ENCODE assay signal across 8 cellular contexts in genomic region chr6:158559895-158560786, GRCh38. TPM values are rescaled to one million over a fixed set of nuclear protein-coding genes. Genes with fewer than 3 reads are reported as not detected.
DNase-seq lines count a peak whose midpoint lies in the region; ATAC-seq and FAIRE-seq lines count a peak whose summit lies in the region.

A gene with protein sequence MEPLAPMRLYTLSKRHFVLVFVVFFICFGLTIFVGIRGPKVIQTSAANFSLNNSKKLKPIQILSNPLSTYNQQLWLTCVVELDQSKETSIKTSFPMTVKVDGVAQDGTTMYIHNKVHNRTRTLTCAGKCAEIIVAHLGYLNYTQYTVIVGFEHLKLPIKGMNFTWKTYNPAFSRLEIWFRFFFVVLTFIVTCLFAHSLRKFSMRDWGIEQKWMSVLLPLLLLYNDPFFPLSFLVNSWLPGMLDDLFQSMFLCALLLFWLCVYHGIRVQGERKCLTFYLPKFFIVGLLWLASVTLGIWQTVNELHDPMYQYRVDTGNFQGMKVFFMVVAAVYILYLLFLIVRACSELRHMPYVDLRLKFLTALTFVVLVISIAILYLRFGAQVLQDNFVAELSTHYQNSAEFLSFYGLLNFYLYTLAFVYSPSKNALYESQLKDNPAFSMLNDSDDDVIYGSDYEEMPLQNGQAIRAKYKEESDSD (plus strand): TSS chr6:158560091. CDS start chr6:158560225, 134 bp downstream.

- under 1% methylated on average over 118 of the region's 118 CpGs for WGBS in HUES64

- DNase-seq in DMS 273 treated with DMSO at 0.1 percent for 48 hours (lab: John Stamatoyannopoulos, UW) (peak; percentile 49), RCC 7860 (ENCODE audit: low spot score) (peak; percentile 52), fibroblast of gingiva (ENCODE audit: low read depth) (peak; percentile 83)
- DNase-seq in activated T-helper 1 cell treated with anti-CD3 and anti-CD28 coated beads, Interleukin-12 subunit alpha, Interleukin-12 subunit beta, Interleukin-2, Interleukin-4 antibody, amounts not matched to agents 30 ng/mL and 10 ng/mL and 1 ng/mL, durations not matched to agents 14 hours and 24 hours and 36 hours (ENCODE audit: low spot score), result peak; percentile 84
- peak; percentile 79 to 90 (median 85) for DNase-seq in naive thymus-derived CD8-positive, alpha-beta T cell
- peak; percentile 73 to 87 (median 79) for DNase-seq in stimulated activated naive CD4-positive, alpha-beta T cell (lab: John Stamatoyannopoulos, UW)

- H3K27me3 Mint-ChIP-seq in activated T-helper 1 cell treated with anti-CD3 and anti-CD28 coated beads, Interleukin-12 subunit alpha, Interleukin-12 subunit beta, Interleukin-2, Interleukin-4 antibody, amounts not matched to agents 30 ng/mL and 10 ng/mL and 1 ng/mL, durations not matched to agents 14 hours and 24 hours and 36 hours (ENCODE audit: insufficient read depth), result peaks cover 3% of the 10 kb centered on the region
- H3K27me3 Mint-ChIP-seq in naive thymus-derived CD8-positive, alpha-beta T cell, result no peaks in the 10 kb centered on the region

- H3K4me3 Mint-ChIP-seq in activated T-helper 1 cell treated with anti-CD3 and anti-CD28 coated beads, Interleukin-12 subunit alpha, Interleukin-12 subunit beta, Interleukin-2, Interleukin-4 antibody, amounts not matched to agents 30 ng/mL and 10 ng/mL and 1 ng/mL, durations not matched to agents 14 hours and 24 hours and 36 hours, result peak within 1 kb of the TSS; percentile 97
- peak within 1 kb of the TSS; percentile 89 to 97 (median 94) for H3K4me3 Mint-ChIP-seq in naive thymus-derived CD8-positive, alpha-beta T cell

- intact Hi-C loops in activated T-helper 1 cell treated with anti-CD3 and anti-CD28 coated beads, Interleukin-12 subunit alpha, Interleukin-12 subunit beta, Interleukin-2, Interleukin-4 antibody, amounts not matched to agents 30 ng/mL and 10 ng/mL and 1 ng/mL, durations not matched to agents 14 hours and 24 hours and 36 hours (cut with micrococcal nuclease), result loop anchor here (1.0 to 5.0 kb wide), 8 partner anchors 23 to 392 kb away; partner anchors contain the start of genes EZR, GTF2H5 and SERAC1

- peaks cover 17% of the 10 kb centered on the region for H3K4me1 ChIP-seq in HUES64 (ENCODE audit: insufficient read depth, low read length)

- no peak for FAIRE-seq in RCC 7860 (lab: Jason Lieb, UNC)

- peak within 1 kb of the TSS; percentile 76 for H3K27ac ChIP-seq in HUES64 (ENCODE audit: low read depth, low read length)

- no peaks in the 10 kb centered on the region for H3K9me3 ChIP-seq in HUES64 (ENCODE audit: insufficient read depth, low read depth, low read length)

- H3K27me3 ChIP-seq in HUES64 (ENCODE audit: insufficient read depth, low read length), result no peaks in the 10 kb centered on the region

- peak within 1 kb of the TSS; percentile 88 for H3K9ac ChIP-seq in HUES64 (ENCODE audit: low read depth, low read length)

- H3K4me1 Mint-ChIP-seq in activated T-helper 1 cell treated with anti-CD3 and anti-CD28 coated beads, Interleukin-12 subunit alpha, Interleukin-12 subunit beta, Interleukin-2, Interleukin-4 antibody, amounts not matched to agents 30 ng/mL and 10 ng/mL and 1 ng/mL, durations not matched to agents 14 hours and 24 hours and 36 hours (ENCODE audit: low read depth), result peaks cover 32% of the 10 kb centered on the region
- peaks cover 20 to 50% (median 44%) of the 10 kb centered on the region in 4 donors for H3K4me1 Mint-ChIP-seq in naive thymus-derived CD8-positive, alpha-beta T cell

- H3K27ac Mint-ChIP-seq in activated T-helper 1 cell treated with anti-CD3 and anti-CD28 coated beads, Interleukin-12 subunit alpha, Interleukin-12 subunit beta, Interleukin-2, Interleukin-4 antibody, amounts not matched to agents 30 ng/mL and 10 ng/mL and 1 ng/mL, durations not matched to agents 14 hours and 24 hours and 36 hours, result peak within 1 kb of the TSS; percentile 95
- H3K27ac Mint-ChIP-seq in naive thymus-derived CD8-positive, alpha-beta T cell, result peak within 1 kb of the TSS; percentile 79 to 97 (median 94)

- POLR2A ChIA-PET in naive thymus-derived CD8-positive, alpha-beta T cell (lab: Charles Lee), result interaction anchor here (0.7 to 1.9 kb wide), 5 partner anchors 8 to 339 kb away, joined by 4 to 10 read pairs (median 4); no protein-coding TSS in a partner anchor

- ATAC-seq in GM21423 (IDR thresholded peaks at IDR 0.05; ENCODE audit: unreplicated experiment), result peak; percentile 87
- peak; percentile 90 to 91 for ATAC-seq in naive thymus-derived CD8-positive, alpha-beta T cell

- H3K36me3 ChIP-seq in HUES64 (ENCODE audit: insufficient read depth, low read length), result no peaks in the 10 kb centered on the region

- H3K4me3 ChIP-seq in HUES64 (ENCODE audit: low read length), result peak within 1 kb of the TSS; percentile 85

- H3K36me3 Mint-ChIP-seq in activated T-helper 1 cell treated with anti-CD3 and anti-CD28 coated beads, Interleukin-12 subunit alpha, Interleukin-12 subunit beta, Interleukin-2, Interleukin-4 antibody, amounts not matched to agents 30 ng/mL and 10 ng/mL and 1 ng/mL, durations not matched to agents 14 hours and 24 hours and 36 hours (ENCODE audit: low read depth), result peaks cover 8% of the 10 kb centered on the region
- H3K36me3 Mint-ChIP-seq in naive thymus-derived CD8-positive, alpha-beta T cell, result no peaks in the 10 kb centered on the region

- no peaks in the 10 kb centered on the region for H3K9me3 Mint-ChIP-seq in activated T-helper 1 cell treated with anti-CD3 and anti-CD28 coated beads, Interleukin-12 subunit alpha, Interleukin-12 subunit beta, Interleukin-2, Interleukin-4 antibody, amounts not matched to agents 30 ng/mL and 10 ng/mL and 1 ng/mL, durations not matched to agents 14 hours and 24 hours and 36 hours
- H3K9me3 Mint-ChIP-seq in naive thymus-derived CD8-positive, alpha-beta T cell, result no peaks in the 10 kb centered on the region

RNA-seq across cellular contexts. Expression of the gene that starts here (rescaled TPM):
- 11.7 TPM for polyA plus RNA-seq in HUES64 (2013, experiment 1 of 2)
- polyA plus RNA-seq in HUES64 (2013, experiment 2 of 2), result 14.6 TPM
- 17.0 and 17.7 TPM in 2 replicates for total RNA-seq in activated T-helper 1 cell treated with anti-CD3 and anti-CD28 coated beads, Interleukin-12 subunit alpha, Interleukin-12 subunit beta, Interleukin-2, Interleukin-4 antibody, amounts not matched to agents 30 ng/mL and 10 ng/mL and 1 ng/mL, durations not matched to agents 14 hours and 24 hours and 36 hours
- 10 to 100 TPM; 16.6 to 16.9 TPM for total RNA-seq in naive thymus-derived CD8-positive, alpha-beta T cell
- polyA plus RNA-seq in naive thymus-derived CD8-positive, alpha-beta T cell, result 1 to 10 TPM; 3.9 to 4.6 (median 4.2) TPM

Comparison
In these comparisons a context has a peak if more than half of its experiments do, and no peak if none do; other contexts are left out.
1. Peak in every context shown above with its lines: DNase-seq, ATAC-seq, H3K4me3 ChIP-seq and H3K27ac ChIP-seq.